Comparison of ENCODE assay signal across 18 cellular contexts in genomic region chr2:8906208-8906607, GRCh38.
DNase-seq lines count a peak whose midpoint lies in the region; ATAC-seq, FAIRE-seq and TF ChIP-seq lines count a peak whose summit lies in the region.
"Had no signal": no experiment of that assay in that cellular context is flagged by ENCODE, and none has a peak within 500 bp of the region (broad histone marks: within the 10 kb centered on the region; RNA-seq: fewer than 3 reads in every experiment).

No MANE protein-coding gene starts in this region.

- no peak overlapping the region for H3K4me3 ChIP-seq in foreskin fibroblast (ENCODE audit: low read depth in 1 of 2, low read length in 2 of 2)
- H3K4me3 ChIP-seq: ascending aorta, thoracic aorta had no signal

- peaks cover 8% of the 10 kb centered on the region for H3K9me3 Mint-ChIP-seq in Calu3 (ENCODE audit: low read depth, unreplicated experiment)

- H3K4me1 Mint-ChIP-seq in Calu3 (ENCODE audit: low read depth, unreplicated experiment), result no peaks in the 10 kb centered on the region
- H3K4me1 Mint-ChIP-seq: CD8-positive, alpha-beta memory T cell; immature natural killer cell had no signal

- intact Hi-C loops in Calu3 (cut with micrococcal nuclease; ENCODE audit: unreplicated experiment), result no loop called here

- no peak overlapping the region for H3K4me3 Mint-ChIP-seq in Calu3 (ENCODE audit: low read depth, unreplicated experiment)
- H3K4me3 Mint-ChIP-seq: CD8-positive, alpha-beta memory T cell; immature natural killer cell had no signal

- no peak for ATAC-seq in HG03196 (IDR thresholded peaks at IDR 0.05; ENCODE audit: unreplicated experiment)
- ATAC-seq in HG02840 (IDR thresholded peaks at IDR 0.05; ENCODE audit: low FRiP score, unreplicated experiment), result no peak

- no TSS peak for BruUV-seq in Calu3 (replicated peaks; lab: Mats Ljungman, UMichigan)

- H3K27ac Mint-ChIP-seq in Calu3 (ENCODE audit: unreplicated experiment), result no peak overlapping the region
- H3K27ac Mint-ChIP-seq: CD8-positive, alpha-beta memory T cell; immature natural killer cell had no signal

- FAIRE-seq in HTR-8/SVneo (lab: Jason Lieb, UNC), result peak; percentile 46

- H3K36me3 Mint-ChIP-seq in Calu3 (ENCODE audit: insufficient read depth, unreplicated experiment), result no peaks in the 10 kb centered on the region

- CTCF ChIA-PET in Calu3 (lab: Charles Lee), result no interaction called here

- H3K27me3 Mint-ChIP-seq in Calu3 (ENCODE audit: unreplicated experiment), result no peaks in the 10 kb centered on the region

- TF ChIP-seq CTCF in Calu3 (IDR thresholded peaks at IDR 0.05; ENCODE audit: unreplicated experiment), result no peak
- no peak for TF ChIP-seq CTCF in foreskin fibroblast (IDR thresholded peaks at IDR 0.05; ENCODE audit: low read depth, low read length)

- peak; percentile 24 for DNase-seq in Calu3
- DNase-seq in HTR-8/SVneo (ENCODE audit: insufficient read length, low spot score), result peak; percentile 25
- DNase-seq in astrocyte of the hippocampus (ENCODE audit: low read depth, low spot score), result peak; percentile 16
- DNase-seq in foreskin fibroblast, result peak; percentile 61 to 64
- no peak for DNase-seq in NCI-H146 treated with DMSO at 0.1 percent for 48 hours (lab: John Stamatoyannopoulos, UW; ENCODE audit: unreplicated experiment)
- DNase-seq in activated T-cell treated with anti-CD3 and anti-CD28 coated beads, Interleukin-2, amount 50 U/mL, for 1 hour, result no peak
- DNase-seq: activated effector memory CD4-positive, alpha-beta T cell treated with Interleukin-2 at 50 U/mL for 16 hours; CD8-positive, alpha-beta memory T cell; immature natural killer cell; mesenchymal stem cell; NCI-H446; OCI-M1; retina; stimulated activated CD4-positive, alpha-beta T cell treated with anti-CD3 and anti-CD28 coated beads, Interleukin-1b, Interleukin-23, amount 100 ng/mL, for 48 hours had no signal

Comparison
In these comparisons a context has a peak if more than half of its experiments do, and no peak if none do; other contexts are left out.
1. DNase-seq: peak in Calu3 (single experiment), HTR-8/SVneo (single experiment), astrocyte of the hippocampus (single experiment) and foreskin fibroblast (2 of 2); none in NCI-H146 treated with DMSO at 0.1 percent for 48 hours (single experiment) and activated T-cell treated with anti-CD3 and anti-CD28 coated beads, Interleukin-2, amount 50 U/mL, for 1 hour (single experiment).